Comparison of ENCODE assay signal across 24 cellular contexts in genomic region chr6:107697682-107698081, GRCh38.
DNase-seq lines count a peak whose midpoint lies in the region; ATAC-seq lines count a peak whose summit lies in the region.
"Had no signal": no experiment of that assay in that cellular context is flagged by ENCODE, and none has a peak within 500 bp of the region (broad histone marks: within the 10 kb centered on the region; RNA-seq: fewer than 3 reads in every experiment).

No MANE protein-coding gene starts in this region.

- H3K9me3 Mint-ChIP-seq in activated naive CD4-positive, alpha-beta T cell treated with anti-CD3 and anti-CD28 coated beads, Interleukin-2, amount 50 U/mL, for 24 hours: no peaks in the 10 kb centered on the region
- no peaks in the 10 kb centered on the region for H3K9me3 Mint-ChIP-seq in activated T-helper 17 cell treated with anti-CD3 and anti-CD28 coated beads, Interleukin-2, amount 50 U/mL, for 72 hours
- H3K9me3 Mint-ChIP-seq: activated T-cell treated with anti-CD3 and anti-CD28 coated beads, Interleukin-2, amount 50 U/mL, for 4 hours; type B pancreatic cell had no signal

- H3K27ac Mint-ChIP-seq in activated naive CD4-positive, alpha-beta T cell treated with anti-CD3 and anti-CD28 coated beads, Interleukin-2, amount 50 U/mL, for 24 hours: peak overlapping the region; percentile 42
- peak overlapping the region; percentile 1 for H3K27ac Mint-ChIP-seq in activated T-helper 17 cell treated with anti-CD3 and anti-CD28 coated beads, Interleukin-2, amount 50 U/mL, for 72 hours
- H3K27ac Mint-ChIP-seq: activated naive CD4-positive, alpha-beta T cell treated with anti-CD3 and anti-CD28 coated beads, Interleukin-2, amount 50 U/mL, for 72 hours; type B pancreatic cell had no signal

- H3K4me1 Mint-ChIP-seq in activated naive CD4-positive, alpha-beta T cell treated with anti-CD3 and anti-CD28 coated beads, Interleukin-2, amount 50 U/mL, for 24 hours: peaks cover 34% of the 10 kb centered on the region
- H3K4me1 Mint-ChIP-seq in activated T-helper 17 cell treated with anti-CD3 and anti-CD28 coated beads, Interleukin-2, amount 50 U/mL, for 72 hours: no peaks in the 10 kb centered on the region

- H3K27me3 Mint-ChIP-seq in activated naive CD4-positive, alpha-beta T cell treated with anti-CD3 and anti-CD28 coated beads, Interleukin-2, amount 50 U/mL, for 24 hours: no peaks in the 10 kb centered on the region
- H3K27me3 Mint-ChIP-seq in activated T-helper 17 cell treated with anti-CD3 and anti-CD28 coated beads, Interleukin-2, amount 50 U/mL, for 72 hours: no peaks in the 10 kb centered on the region

- H3K36me3 Mint-ChIP-seq in activated naive CD4-positive, alpha-beta T cell treated with anti-CD3 and anti-CD28 coated beads, Interleukin-2, amount 50 U/mL, for 24 hours: no peaks in the 10 kb centered on the region
- no peaks in the 10 kb centered on the region for H3K36me3 Mint-ChIP-seq in activated T-helper 17 cell treated with anti-CD3 and anti-CD28 coated beads, Interleukin-2, amount 50 U/mL, for 72 hours (ENCODE audit: low read depth)
- H3K36me3 Mint-ChIP-seq: activated naive CD4-positive, alpha-beta T cell treated with anti-CD3 and anti-CD28 coated beads, Interleukin-2, amount 50 U/mL, for 72 hours; type B pancreatic cell had no signal

- no peak overlapping the region for H3K4me3 Mint-ChIP-seq in activated naive CD4-positive, alpha-beta T cell treated with anti-CD3 and anti-CD28 coated beads, Interleukin-2, amount 50 U/mL, for 24 hours
- H3K4me3 Mint-ChIP-seq in activated T-helper 17 cell treated with anti-CD3 and anti-CD28 coated beads, Interleukin-2, amount 50 U/mL, for 72 hours: no peak overlapping the region
- H3K4me3 Mint-ChIP-seq: activated T-cell treated with anti-CD3 and anti-CD28 coated beads, Interleukin-2, amount 50 U/mL, for 4 hours; type B pancreatic cell had no signal

- no peak for DNase-seq in activated naive CD4-positive, alpha-beta T cell treated with Interleukin-2 at 50 U/mL for 16 hours
- peak; percentile 63 for DNase-seq in fibroblast of peridontal ligament (ENCODE audit: extremely low read depth)
- DNase-seq in skeletal muscle cell (ENCODE audit: low read depth): peak; percentile 64
- DNase-seq in cerebellar cortex (ENCODE audit: low spot score): no peak
- no peak for DNase-seq in LoVo (ENCODE audit: low spot score)
- no peak for DNase-seq in activated gamma-delta T cell (lab: John Stamatoyannopoulos, UW)
- DNase-seq: 8988T; activated CD4-positive, alpha-beta T cell treated with anti-CD3 and anti-CD28 coated beads for 1 hour; activated CD8-positive, alpha-beta memory T cell treated with anti-CD3 and anti-CD28 coated beads for 24 hours; activated T-cell treated with anti-CD3 and anti-CD28 coated beads, Interleukin-2, amount 50 U/mL, for 4 hours; COR-L47; dermis blood vessel endothelial cell; DND-41; hypothalamus; Kasumi-1; mucosa of descending colon; NCI-H1092; NCI-H1930; NCI-H345; Right ventricle myocardium superior had no signal

- no peak for ATAC-seq in activated T-helper 17 cell treated with anti-CD3 and anti-CD28 coated beads, Interleukin-2, amount 50 U/mL, for 72 hours (replicated peaks)
- ATAC-seq: activated naive CD4-positive, alpha-beta T cell treated with anti-CD3 and anti-CD28 coated beads, Interleukin-2, amount 50 U/mL, for 72 hours; activated T-cell treated with anti-CD3 and anti-CD28 coated beads, Interleukin-2, amount 50 U/mL, for 4 hours; mucosa of descending colon had no signal

- H3K4me3 ChIP-seq in skeletal muscle cell (ENCODE audit: low read depth, low read length): no peak overlapping the region
- H3K4me3 ChIP-seq: mucosa of descending colon had no signal

Comparison
In these comparisons a context has a peak if more than half of its experiments do, and no peak if none do; other contexts are left out.
1. DNase-seq: peak in fibroblast of peridontal ligament (single experiment) and skeletal muscle cell (single experiment); none in activated naive CD4-positive, alpha-beta T cell treated with Interleukin-2 at 50 U/mL for 16 hours (single experiment), cerebellar cortex (single experiment), LoVo (single experiment) and activated gamma-delta T cell (single experiment).